ENCODE assay signal across 23 cellular contexts in genomic region chr11:74185285-74185684, GRCh38.
"Had no signal": no experiment of that assay in that cellular context is flagged by ENCODE, and none has a peak within 500 bp of the region (broad histone marks: within the 10 kb centered on the region; RNA-seq: fewer than 3 reads in every experiment).

No MANE protein-coding gene starts in this region.

- H3K9me3 Mint-ChIP-seq: nephron had no signal

- H3K27ac Mint-ChIP-seq: endodermal cell; nephron; stimulated activated naive B cell treated with anti-CD40 and anti-IgM and Interleukin-4, amounts not matched to agents 10 μg/mL and 1 μg/mL and 100 μg/mL, for 72 hours had no signal

- H2AFZ ChIP-seq: parathyroid adenoma had no signal

- DNase-seq: colonic mucosa; dermis blood vessel endothelial cell; endodermal cell; hippocampal formation; left colon; left ventricle myocardium superior; mesendoderm; naive B cell; occipital lobe; retina; stimulated activated CD4-positive, alpha-beta T cell treated with anti-CD3 and anti-CD28 coated beads, Interleukin-2, amount 100 ng/mL, for 24 hours; stimulated activated CD4-positive, alpha-beta T cell treated with anti-CD3 and anti-CD28 coated beads, Interleukin-4, amount 100 ng/mL, for 4 hours; stimulated activated naive B cell treated with anti-CD40 and anti-IgM and Interleukin-4, amounts not matched to agents 10 μg/mL and 1 μg/mL and 100 μg/mL, for 72 hours; stimulated activated naive CD8-positive, alpha-beta T cell treated with anti-CD3 and anti-CD28 coated beads, Interleukin-15, amount 100 ng/mL, for 72 hours; testis; upper lobe of right lung had no signal

- H3K4me1 Mint-ChIP-seq: endodermal cell, nephron had no signal

- ATAC-seq: left colon; left ventricle myocardium superior; sciatic nerve; stimulated activated naive B cell treated with anti-CD40 and anti-IgM and Interleukin-4, amounts not matched to agents 10 μg/mL and 1 μg/mL and 100 μg/mL, for 72 hours; stimulated activated naive CD8-positive, alpha-beta T cell treated with anti-CD3 and anti-CD28 coated beads, Interleukin-15, amount 100 ng/mL, for 72 hours; upper lobe of right lung had no signal

- H3K4me3 ChIP-seq: colonic mucosa, prostate gland, testis, tibial nerve, upper lobe of right lung, vagina had no signal

- FAIRE-seq: endothelial cell of umbilical vein had no signal

- H3K9me3 ChIP-seq: colonic mucosa, prostate gland, testis, tibial nerve, upper lobe of right lung, vagina had no signal

- H3K27me3 ChIP-seq: colonic mucosa, testis, tibial nerve, upper lobe of right lung, vagina had no signal

- H3K79me2 ChIP-seq: parathyroid adenoma had no signal

- H3K27ac ChIP-seq: colonic mucosa, parathyroid adenoma, prostate gland, testis, tibial nerve, upper lobe of right lung, vagina had no signal

- H3K4me1 ChIP-seq: colonic mucosa, prostate gland, testis, tibial nerve, upper lobe of right lung had no signal

- H3K27me3 Mint-ChIP-seq: naive B cell; stimulated activated naive B cell treated with anti-CD40 and anti-IgM and Interleukin-4, amounts not matched to agents 10 μg/mL and 1 μg/mL and 100 μg/mL, for 72 hours; stimulated activated naive CD8-positive, alpha-beta T cell treated with anti-CD3 and anti-CD28 coated beads, Interleukin-15, amount 100 ng/mL, for 72 hours had no signal

- H3K36me3 ChIP-seq: colonic mucosa, prostate gland, upper lobe of right lung, vagina had no signal

- H3K4me3 Mint-ChIP-seq: endodermal cell; naive B cell; nephron; stimulated activated naive B cell treated with anti-CD40 and anti-IgM and Interleukin-4, amounts not matched to agents 10 μg/mL and 1 μg/mL and 100 μg/mL, for 72 hours; stimulated activated naive CD8-positive, alpha-beta T cell treated with anti-CD3 and anti-CD28 coated beads, Interleukin-15, amount 100 ng/mL, for 72 hours had no signal

- H3K9ac ChIP-seq: parathyroid adenoma had no signal
